23 cellular contexts compared by ENCODE assay signal in genomic region chr9:132061526-132061925, GRCh38. TPM values are rescaled to one million over a fixed set of nuclear protein-coding genes. Genes with fewer than 3 reads are reported as not detected.
A peak's percentile ranks its signal among the peaks of the same experiment; 100 is the strongest.
DNase-seq lines count a peak whose midpoint lies in the region; ATAC-seq lines count a peak whose summit lies in the region.
"Had no signal": no experiment of that assay in that cellular context is flagged by ENCODE, and none has a peak within 500 bp of the region (broad histone marks: within the 10 kb centered on the region; RNA-seq: fewer than 3 reads in every experiment).

No MANE protein-coding gene starts in this region.

- peaks cover 17% of the 10 kb centered on the region for H3K36me3 ChIP-seq in SJCRH30

- H3K4me1 ChIP-seq in SJCRH30 = peaks cover 15% of the 10 kb centered on the region
- H3K4me1 ChIP-seq: A549, BE2C had no signal

- H3K27ac ChIP-seq in SJCRH30 = peak overlapping the region; percentile 37
- H3K27ac ChIP-seq: A549; BLaER1 treated with 17β-estradiol and CSF1 and Interleukin-3, amounts not matched to agents 10 nM and 100 nM; GM23248 had no signal

- no peak overlapping the region for H3K4me3 ChIP-seq in SJCRH30
- H3K4me3 ChIP-seq: A549; BLaER1 treated with 17β-estradiol and CSF1 and Interleukin-3, amounts not matched to agents 10 nM and 100 nM; GM23248 had no signal

- peak; percentile 28 for DNase-seq in NCI-H510A treated with DMSO at 0.1 percent for 48 hours (lab: John Stamatoyannopoulos, UW)
- DNase-seq in NCI-H510A (lab: John Stamatoyannopoulos, UW) = no peak
- DNase-seq in NCI-H345 (lab: John Stamatoyannopoulos, UW) = peak; percentile 34
- peak; percentile 58 to 68 for DNase-seq in SJCRH30
- DNase-seq in islet precursor cell = peak; percentile 18
- DNase-seq in NCI-H524 (lab: John Stamatoyannopoulos, UW) = no peak
- DNase-seq: 8988T; ACHN; AML-193; BE2C; Calu3; CD4-positive, alpha-beta T cell; CD8-positive, alpha-beta memory T cell; DMS53; DMS79 treated with DMSO at 0.1 percent for 48 hours; GF-D8; GM23248; H7 had no signal

- no peak for ATAC-seq in GM18517 (IDR thresholded peaks at IDR 0.05; ENCODE audit: unreplicated experiment)
- ATAC-seq in HG03025 (IDR thresholded peaks at IDR 0.05; ENCODE audit: low FRiP score, unreplicated experiment) = no peak
- ATAC-seq: A549, HCT116 had no signal

- no peaks in the 10 kb centered on the region; the same call in 1 of the 2 replicates for H3K9me3 ChIP-seq in SJCRH30 (replicated peaks)

- no peaks in the 10 kb centered on the region for H3K27me3 ChIP-seq in SJCRH30
- H3K27me3 ChIP-seq: BE2C; BLaER1 treated with 17β-estradiol and CSF1 and Interleukin-3, amounts not matched to agents 10 nM and 100 nM had no signal

RNA-seq across cellular contexts. Expression of gene MED27, which starts 18.1 kb away (rescaled TPM):
- total RNA-seq in SJCRH30 (2014; rRNA removed; shearing (Covaris generic)) = 45.3 and 50.7 TPM in 2 replicates

Comparison
In these comparisons a context has a peak if more than half of its experiments do, and no peak if none do; other contexts are left out.
1. DNase-seq: peak in NCI-H510A treated with DMSO at 0.1 percent for 48 hours (single experiment), NCI-H345 (single experiment), SJCRH30 (2 of 2) and islet precursor cell (single experiment); none in NCI-H510A (single experiment) and NCI-H524 (0 of 2).